Comparison of ENCODE assay signal across 8 cellular contexts in the genomic region with DNA sequence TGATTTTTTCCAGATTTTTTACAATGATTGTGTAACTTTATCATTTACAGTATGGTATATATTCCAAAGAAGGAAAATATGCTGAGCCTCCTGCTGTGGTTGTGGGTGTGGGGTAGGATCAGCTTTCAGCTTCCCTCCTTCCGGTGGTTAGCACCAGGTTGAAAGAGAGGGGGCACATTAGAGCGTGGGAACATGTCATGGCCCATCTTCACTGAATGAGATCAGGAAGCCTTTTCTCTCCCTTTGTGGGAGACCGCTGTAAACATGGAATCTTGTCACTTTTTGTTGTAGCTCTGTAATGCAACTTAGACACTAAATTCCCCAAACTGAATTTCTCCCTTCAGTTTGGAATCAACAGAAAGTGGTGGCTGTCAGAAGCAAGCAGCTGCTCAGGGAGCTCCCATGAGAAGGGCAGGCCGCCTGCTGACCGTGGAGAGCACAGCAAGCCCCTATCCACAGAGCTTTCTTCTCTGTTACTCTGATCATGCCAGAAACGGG.
A peak's percentile ranks its signal among the peaks of the same experiment; 100 is the strongest.
DNase-seq lines count a peak whose midpoint lies in the region; ATAC-seq and TF ChIP-seq lines count a peak whose summit lies in the region.
"Had no signal": no experiment of that assay in that cellular context is flagged by ENCODE, and none has a peak within 500 bp of the region (broad histone marks: within the 10 kb centered on the region; RNA-seq: fewer than 3 reads in every experiment).

No MANE protein-coding gene starts in this region.

- no peak for TF ChIP-seq RAD21 in HCT116 (IDR thresholded peaks at IDR 0.05; ENCODE audit: low read depth)
- TF ChIP-seq RAD21 in SK-N-SH (IDR thresholded peaks at IDR 0.05; ENCODE audit: low read length): peak; percentile 43

- RAD21 ChIA-PET in HCT116 (lab: Charles Lee; ENCODE audit: low non-redundant PET in 1 of 2, low total read pairs in 2 of 2, uncharacterized antibody in 2 of 2, unreplicated experiment in 2 of 2): interaction anchor here (0.6 to 1.2 kb wide), 2 partner anchors 282 to 467 kb away, joined by 3 to 4 read pairs; no protein-coding TSS in a partner anchor

- no peak; a peak in 1 of 6 replicates for TF ChIP-seq CTCF in HCT116 (IDR thresholded peaks at IDR 0.05 in 2 of 3, conservative IDR thresholded peaks at IDR 0.05 in 1 of 3; ENCODE audit: borderline replicate concordance in 1 of 3, insufficient read depth in 1 of 3, low read depth in 2 of 3, low read length in 2 of 3)
- TF ChIP-seq CTCF in SK-N-SH (IDR thresholded peaks at IDR 0.05): peak; percentile 48

- no TSS peak for BruUV-seq in HCT116 (replicated peaks; lab: Mats Ljungman, UMichigan)

- H3K36me3 ChIP-seq in HCT116 (ENCODE audit: control insufficient read depth in 1 of 2, insufficient read depth in 2 of 2, low read length in 2 of 2) (no peaks in the 10 kb centered on the region), SK-N-SH (replicated peaks in 1 of 2; ENCODE audit: control insufficient read depth in 1 of 2, insufficient read depth in 2 of 2, low read length in 1 of 2) (peaks cover 4 to 11% of the 10 kb centered on the region in 2 experiments)

- no peak overlapping the region for H3K4me3 Mint-ChIP-seq in stimulated activated effector memory CD8-positive, alpha-beta T cell treated with anti-CD3 and anti-CD28 coated beads, Interleukin-12 subunit alpha, Interleukin-12 subunit beta, amount 100 ng/mL, for 72 hours

- no peak overlapping the region for H2AFZ ChIP-seq in HCT116 (ENCODE audit: low read depth, low read length, poor library complexity, severe bottlenecking)
- no peak overlapping the region for H2AFZ ChIP-seq in SK-N-SH (ENCODE audit: low read depth)

- POLR2A ChIA-PET in HCT116 (lab: Charles Lee) (interaction anchor here (0.8 to 1.1 kb wide), 3 partner anchors 11 to 470 kb away, joined by 3 to 4 read pairs (median 4); no protein-coding TSS in a partner anchor), SK-N-SH (lab: Yijun Ruan, JAX) (no interaction called here)

- peaks cover 31% of the 10 kb centered on the region for H3F3A ChIP-seq in SK-N-SH (replicated peaks; ENCODE audit: insufficient read depth)

- H3K9ac ChIP-seq in HCT116 (ENCODE audit: low read length): no peak overlapping the region
- H3K9ac ChIP-seq in SK-N-SH: 0 out of 2 replicates have a peak overlapping the region, but pooled peaks have one; percentile 6

- TF ChIP-seq POLR2A in HCT116 (IDR thresholded peaks at IDR 0.05; ENCODE audit: borderline replicate concordance, extremely low read depth, insufficient read depth, insufficient read length): no peak

- H3K27ac ChIP-seq in HCT116 (ENCODE audit: low read depth, low read length) (peak overlapping the region; percentile 42; the same call in 1 of the 2 replicates), SK-N-SH (ENCODE audit: low read depth in 2 of 2, low read length in 1 of 2) (peak overlapping the region in 1 of 2 experiments; percentile 76; a peak in 2 of 4 replicates)
- H3K27ac ChIP-seq: epithelial cell of prostate had no signal

- intact Hi-C loops in HCT116 (cut with micrococcal nuclease): no loop called here

- no peaks in the 10 kb centered on the region for H3K9me3 ChIP-seq in HCT116 (ENCODE audit: control insufficient read depth in 1 of 2, insufficient read depth in 1 of 2, low read depth in 1 of 2, low read length in 2 of 2)
- no peaks in the 10 kb centered on the region for H3K9me3 ChIP-seq in SK-N-SH

- H3K4me1 Mint-ChIP-seq in stimulated activated effector memory CD8-positive, alpha-beta T cell treated with anti-CD3 and anti-CD28 coated beads, Interleukin-12 subunit alpha, Interleukin-12 subunit beta, amount 100 ng/mL, for 72 hours: no peaks in the 10 kb centered on the region

- no peak overlapping the region for H3K27ac Mint-ChIP-seq in stimulated activated effector memory CD8-positive, alpha-beta T cell treated with anti-CD3 and anti-CD28 coated beads, Interleukin-12 subunit alpha, Interleukin-12 subunit beta, amount 100 ng/mL, for 72 hours

- no peaks in the 10 kb centered on the region for H3K9me3 Mint-ChIP-seq in stimulated activated effector memory CD8-positive, alpha-beta T cell treated with anti-CD3 and anti-CD28 coated beads, Interleukin-12 subunit alpha, Interleukin-12 subunit beta, amount 100 ng/mL, for 72 hours

- CTCF ChIA-PET in HCT116 (lab: Charles Lee) (interaction anchor here (0.6 to 1.9 kb wide), 12 partner anchors 10 to 871 kb away, joined by 3 to 10 read pairs (median 3); a partner anchor contains a TSS), SK-N-SH (lab: Yijun Ruan, JAX) (interaction anchor here (0.9 to 10.4 kb wide), 13 partner anchors 8 to 471 kb away, joined by 3 to 135 read pairs (median 4); a partner anchor contains a TSS)

- no peaks in the 10 kb centered on the region for H3K9me2 ChIP-seq in HCT116 (ENCODE audit: insufficient read depth)
- H3K9me2 ChIP-seq in SK-N-SH: no peaks in the 10 kb centered on the region

- 0 out of 2 replicates have a peak, but pooled peaks have one; percentile 56 for ATAC-seq in HCT116
- no peak for ATAC-seq in stimulated activated effector memory CD8-positive, alpha-beta T cell treated with anti-CD3 and anti-CD28 coated beads, Interleukin-12 subunit alpha, Interleukin-12 subunit beta, amount 100 ng/mL, for 72 hours

- peaks cover 8% of the 10 kb centered on the region for H3K36me3 Mint-ChIP-seq in stimulated activated effector memory CD8-positive, alpha-beta T cell treated with anti-CD3 and anti-CD28 coated beads, Interleukin-12 subunit alpha, Interleukin-12 subunit beta, amount 100 ng/mL, for 72 hours

- H3K4me1 ChIP-seq in HCT116 (ENCODE audit: control insufficient read depth in 1 of 2, insufficient read depth in 2 of 2, low read length in 2 of 2) (peaks cover 24 to 33% of the 10 kb centered on the region in 2 experiments), SK-N-SH (ENCODE audit: control insufficient read depth in 1 of 2, insufficient read depth in 2 of 2, low read depth in 1 of 2, low read length in 1 of 2) (peaks cover 2 to 30% of the 10 kb centered on the region in 2 experiments; a peak in 3 of 4 replicates)

- WGBS in SK-N-SH (ENCODE audit: low lambda C conversion rate): 72% methylated on average over 6 of the region's 6 CpGs

- H3K4me3 ChIP-seq in HCT116 (replicated peaks in 1 of 2; ENCODE audit: low read depth in 1 of 2, low read length in 2 of 2) (no peak overlapping the region), SK-N-SH (ENCODE audit: low read depth in 2 of 2, low read length in 1 of 2) (peak overlapping the region in 1 of 2 experiments; percentile 5; a peak in 1 of 4 replicates), skeletal muscle cell (ENCODE audit: low read depth, low read length) (no peak overlapping the region)

- TF ChIP-seq EP300 in SK-N-SH (IDR thresholded peaks at IDR 0.05; ENCODE audit: borderline replicate concordance in 1 of 2, low read depth in 1 of 2, low read length in 1 of 2): no peak

- no peaks in the 10 kb centered on the region for H3K79me2 ChIP-seq in HCT116 (ENCODE audit: insufficient read depth, low read length)
- H3K79me2 ChIP-seq in SK-N-SH (ENCODE audit: insufficient read depth): no peaks in the 10 kb centered on the region

- H4K20me1 ChIP-seq in HCT116 (ENCODE audit: insufficient read depth) (no peaks in the 10 kb centered on the region), SK-N-SH (ENCODE audit: insufficient read depth) (no peaks in the 10 kb centered on the region)

- H3K27me3 ChIP-seq in HCT116 (ENCODE audit: insufficient read depth, low read length): no peaks in the 10 kb centered on the region
- H3K27me3 ChIP-seq in SK-N-SH (ENCODE audit: insufficient read depth): no peaks in the 10 kb centered on the region

- no peak for DNase-seq in HCT116 (ENCODE audit: low read depth, low spot score)
- DNase-seq in SK-N-SH: peak; percentile 30
- peak; percentile 45 for DNase-seq in globus pallidus (ENCODE audit: low spot score)
- DNase-seq in skeletal muscle cell (ENCODE audit: low read depth): peak; percentile 62
- DNase-seq in GM03348 (ENCODE audit: low spot score): no peak
- DNase-seq in stimulated activated CD4-positive, alpha-beta T cell treated with anti-CD3 and anti-CD28 coated beads, Interleukin-2, amount 100 ng/mL, for 24 hours: no peak
- DNase-seq in stimulated activated effector memory CD8-positive, alpha-beta T cell treated with anti-CD3 and anti-CD28 coated beads, Interleukin-12 subunit alpha, Interleukin-12 subunit beta, amount 100 ng/mL, for 72 hours (ENCODE audit: low spot score in 2 of 2): no peak

- peak overlapping the region; percentile 42 for H3K4me2 ChIP-seq in HCT116 (ENCODE audit: low read length)
- H3K4me2 ChIP-seq in SK-N-SH: no peak overlapping the region

TF ChIP-seq in SK-N-SH, 30 proteins besides CTCF, POLR2A, EP300 and RAD21:
- TF ChIP-seq SMC3 (IDR thresholded peaks at IDR 0.05; ENCODE audit: low read depth, low read length): peak; percentile 41
- no peak for TF ChIP-seq TCF12 (IDR thresholded peaks at IDR 0.05)

Comparison
In these comparisons a context has a peak if more than half of its experiments do, and no peak if none do; other contexts are left out.
1. DNase-seq: peak in SK-N-SH (single experiment), globus pallidus (single experiment) and skeletal muscle cell (single experiment); none in HCT116 (single experiment), GM03348 (single experiment), stimulated activated CD4-positive, alpha-beta T cell treated with anti-CD3 and anti-CD28 coated beads, Interleukin-2, amount 100 ng/mL, for 24 hours (0 of 2) and stimulated activated effector memory CD8-positive, alpha-beta T cell treated with anti-CD3 and anti-CD28 coated beads, Interleukin-12 subunit alpha, Interleukin-12 subunit beta, amount 100 ng/mL, for 72 hours (0 of 2).